ENCODE assay signal across 8 cellular contexts in genomic region chr5:138465288-138466057, GRCh38. TPM values are rescaled to one million over a fixed set of nuclear protein-coding genes. Genes with fewer than 3 reads are reported as not detected.
DNase-seq lines count a peak whose midpoint lies in the region; ATAC-seq and TF ChIP-seq lines count a peak whose summit lies in the region.

Gene EGR1, plus strand, starts transcription at chr5:138465479. Its CDS starts 283 bp downstream, at chr5:138465762.

- intact Hi-C loops in IMR-90 (cut with micrococcal nuclease): no loop called here
- intact Hi-C loops in PC-3 (cut with micrococcal nuclease): loop anchor here (1.0 kb wide), 1 partner anchor 27 kb away; no protein-coding TSS in a partner anchor

- peak within 1 kb of the TSS; percentile 48; the same call in 1 of the 3 replicates for H2BK15ac ChIP-seq in IMR-90 (ENCODE audit: low read depth, low read length)

- H3K9me1 ChIP-seq in IMR-90 (ENCODE audit: insufficient read depth, low read length): peaks cover 23% of the 10 kb centered on the region

- POLR2A ChIA-PET in IMR-90 (lab: Charles Lee; ENCODE audit: unreplicated experiment): interaction anchor here (0.5 to 1.4 kb wide), 8 partner anchors 12 to 828 kb away, joined by 3 to 7 read pairs (median 6); partner anchors contain the start of genes ETF1, KIF20A and MATR3
- POLR2A ChIA-PET in PC-3 (lab: Charles Lee; ENCODE audit: unreplicated experiment): interaction anchor here (0.8 kb wide), 1 partner anchor 25 kb away, joined by 5 read pairs; no protein-coding TSS in a partner anchor

- H3K9me3 ChIP-seq in IMR-90 (ENCODE audit: control insufficient read depth, insufficient read depth, low read length) (no peaks in the 10 kb centered on the region), PC-3 (ENCODE audit: low read length) (no peaks in the 10 kb centered on the region), mucosa of stomach (ENCODE audit: control insufficient read depth, low read length) (no peaks in the 10 kb centered on the region)

- peak; percentile 42 for DNase-seq in DMS153 treated with DMSO at 0.1 percent for 48 hours (lab: John Stamatoyannopoulos, UW; ENCODE audit: unreplicated experiment)
- peak; percentile 94 for DNase-seq in IMR-90
- peak; percentile 70 for DNase-seq in PC-3
- peak; percentile 79 for DNase-seq in activated T-cell treated with anti-CD3 and anti-CD28 coated beads, Interleukin-2, amount 50 U/mL, for 1 hour
- DNase-seq in erythroblast (lab: John Stamatoyannopoulos, UW): peak; percentile 95 to 97
- peak; percentile 97 for DNase-seq in stimulated activated CD8-positive, alpha-beta memory T cell treated with anti-CD3 and anti-CD28 coated beads, Interleukin-4, amount 100 ng/mL, for 48 hours

- no peak within 1 kb of the TSS for H2BK20ac ChIP-seq in IMR-90 (ENCODE audit: low read depth, low read length)

- ATAC-seq in GM21576 (IDR thresholded peaks at IDR 0.05; ENCODE audit: unreplicated experiment): peak; percentile 57
- peak; percentile 56 for ATAC-seq in IMR-90 (ENCODE audit: low read depth)
- ATAC-seq in PC-3: peak; percentile 62

- peak within 1 kb of the TSS; percentile 78 for H2BK5ac ChIP-seq in IMR-90 (ENCODE audit: low read depth, low read length, poor library complexity, severe bottlenecking)

- TF ChIP-seq RAD21 in IMR-90 (IDR thresholded peaks at IDR 0.05; ENCODE audit: low read length): no peak

- H3K4me1 ChIP-seq in IMR-90 (ENCODE audit: control insufficient read depth, insufficient read depth, low read length) (peaks cover 12% of the 10 kb centered on the region; the same call in 1 of the 2 replicates), PC-3 (ENCODE audit: insufficient read depth, low read length) (peaks cover 5% of the 10 kb centered on the region), mucosa of stomach (ENCODE audit: control insufficient read depth, insufficient read depth, low read length) (peaks cover 29% of the 10 kb centered on the region)

- TF ChIP-seq POLR2A in IMR-90 (IDR thresholded peaks at IDR 0.05; ENCODE audit: low read depth, low read length): no peak
- peak; percentile 77 for TF ChIP-seq POLR2A in erythroblast (IDR thresholded peaks at IDR 0.05; ENCODE audit: low read length)

- H3K18ac ChIP-seq in IMR-90 (ENCODE audit: low read depth, low read length): peak within 1 kb of the TSS; percentile 12; the same call in 1 of the 2 replicates

- peak within 1 kb of the TSS; percentile 89 for H3K4ac ChIP-seq in IMR-90 (ENCODE audit: low read depth, low read length)

- H3K4me3 ChIP-seq in IMR-90 (ENCODE audit: insufficient read depth, low read depth, low read length) (peak within 1 kb of the TSS; percentile 66), PC-3 (ENCODE audit: low read length) (peak within 1 kb of the TSS; percentile 71), mucosa of stomach (ENCODE audit: low read length) (peak within 1 kb of the TSS; percentile 89)

- H2AFZ ChIP-seq in IMR-90 (replicated peaks; ENCODE audit: low read length, poor library complexity): peak within 1 kb of the TSS; percentile 100
- peak within 1 kb of the TSS; percentile 90 for H2AFZ ChIP-seq in PC-3 (ENCODE audit: low read length)

- H3K27ac ChIP-seq in IMR-90 (ENCODE audit: insufficient read depth, low read length) (peak within 1 kb of the TSS; percentile 88), PC-3 (ENCODE audit: low read length) (peak within 1 kb of the TSS; percentile 68)

- H3F3A ChIP-seq in PC-3 (ENCODE audit: low read length, unreplicated experiment): no peaks in the 10 kb centered on the region

- H3K4me2 ChIP-seq in IMR-90 (ENCODE audit: low read depth, low read length): peak within 1 kb of the TSS; percentile 79
- peak within 1 kb of the TSS; percentile 98 for H3K4me2 ChIP-seq in PC-3 (ENCODE audit: low read length)

- H3K79me1 ChIP-seq in IMR-90 (ENCODE audit: low read depth in 1 of 2, low read length in 2 of 2): peaks cover 13 to 38% of the 10 kb centered on the region in 2 experiments

- peak within 1 kb of the TSS; percentile 59 to 94 for H4K8ac ChIP-seq in IMR-90 (ENCODE audit: low read depth in 2 of 2, low read length in 2 of 2)

- WGBS in IMR-90 (ENCODE audit: extremely low coverage in 2 of 2, insufficient read length in 1 of 2), 2 experiments: 0% methylated on average over 51 of the region's 76 CpGs; no CpG with 5 or more reads in 1 of the 2 experiments

- peak within 1 kb of the TSS; percentile 75 for H4K91ac ChIP-seq in IMR-90 (ENCODE audit: insufficient read depth, low read depth, low read length)

- H3K36me3 ChIP-seq in IMR-90 (ENCODE audit: control insufficient read depth, insufficient read depth, low read length) (peaks cover 18% of the 10 kb centered on the region), PC-3 (ENCODE audit: low read depth, low read length) (no peaks in the 10 kb centered on the region), mucosa of stomach (ENCODE audit: control insufficient read depth, insufficient read depth, low read length) (no peaks in the 10 kb centered on the region)

- dilution Hi-C loops in IMR-90 (cut with HindIII; ENCODE audit: low sequenced_read_pairs, unreplicated experiment): no loop called here

- H4K5ac ChIP-seq in IMR-90 (ENCODE audit: low read depth, low read length): peak within 1 kb of the TSS; percentile 4; the same call in 1 of the 2 replicates

- no peak for TF ChIP-seq CTCF in IMR-90 (conservative IDR thresholded peaks at IDR 0.05; ENCODE audit: low read depth, low read length)
- no peak for TF ChIP-seq CTCF in PC-3 (conservative IDR thresholded peaks at IDR 0.05; ENCODE audit: low read depth, low read length)

- H2AK5ac ChIP-seq in IMR-90 (ENCODE audit: low read depth, low read length): peak within 1 kb of the TSS; percentile 86

- peak within 1 kb of the TSS; percentile 65 for H3K9ac ChIP-seq in IMR-90 (ENCODE audit: low read depth, low read length)
- peak within 1 kb of the TSS; percentile 81 for H3K9ac ChIP-seq in PC-3 (ENCODE audit: low read length)
- peak within 1 kb of the TSS; percentile 94 for H3K9ac ChIP-seq in mucosa of stomach (ENCODE audit: low read length)

- in situ Hi-C loops in IMR-90 (cut with MboI; ENCODE audit: low sequenced_read_pairs): no loop called here

- H3K27me3 ChIP-seq in IMR-90 (ENCODE audit: control insufficient read depth, insufficient read depth, low read length): no peaks in the 10 kb centered on the region
- peaks cover 16% of the 10 kb centered on the region for H3K27me3 ChIP-seq in PC-3 (ENCODE audit: low read length)
- H3K27me3 ChIP-seq in mucosa of stomach (ENCODE audit: control insufficient read depth, insufficient read depth, low read length): no peaks in the 10 kb centered on the region

- BruUV-seq in IMR-90 (replicated peaks; lab: Mats Ljungman, UMichigan): no TSS peak
- no TSS peak for BruUV-seq in PC-3 (replicated peaks; lab: Mats Ljungman, UMichigan)

- peak within 1 kb of the TSS; percentile 98 for H2AK9ac ChIP-seq in IMR-90 (replicated peaks; ENCODE audit: low read depth, low read length, poor library complexity)

- peaks cover 50% of the 10 kb centered on the region for H4K20me1 ChIP-seq in IMR-90 (ENCODE audit: insufficient read depth, low read length)
- no peaks in the 10 kb centered on the region for H4K20me1 ChIP-seq in PC-3 (ENCODE audit: low read length)

- H3K79me2 ChIP-seq in PC-3 (ENCODE audit: low read length): no peaks in the 10 kb centered on the region

- peak within 1 kb of the TSS; percentile 88 for H3K56ac ChIP-seq in IMR-90 (ENCODE audit: extremely low read depth, insufficient read depth, low read length)

- H3K14ac ChIP-seq in IMR-90 (replicated peaks; ENCODE audit: low read depth, low read length): peak within 1 kb of the TSS; percentile 71

- CTCF ChIA-PET in IMR-90 (lab: Yijun Ruan, JAX): interaction anchor here (0.5 to 2.2 kb wide), 5 partner anchors 10 to 83 kb away, joined by 3 to 10 read pairs (median 5); no protein-coding TSS in a partner anchor
- CTCF ChIA-PET in PC-3 (lab: Charles Lee): interaction anchor here (1.1 to 1.2 kb wide), 2 partner anchors 38 to 39 kb away, joined by 4 to 6 read pairs; no protein-coding TSS in a partner anchor

- H3K9me2 ChIP-seq in PC-3 (replicated peaks; ENCODE audit: low read length): no peaks in the 10 kb centered on the region

- peak within 1 kb of the TSS; percentile 52; the same call in 1 of the 2 replicates for H2BK120ac ChIP-seq in IMR-90 (ENCODE audit: low read depth, low read length)

- peak within 1 kb of the TSS; percentile 74; the same call in 1 of the 2 replicates for H3K23ac ChIP-seq in IMR-90 (ENCODE audit: low read depth, low read length)

TF ChIP-seq in IMR-90, 13 proteins besides CTCF, POLR2A, EP300 and RAD21 (continues in another document):
- TF ChIP-seq BHLHE40 (IDR thresholded peaks at IDR 0.05; ENCODE audit: low read depth, low read length) (peak; percentile 80), NFE2L2 (IDR thresholded peaks at IDR 0.05; ENCODE audit: low read depth, low read length) (no peak; the same call in 1 of the 2 replicates), CHD1 (IDR thresholded peaks at IDR 0.05; ENCODE audit: low read depth, low read length) (no peak), FOS (IDR thresholded peaks at IDR 0.05; ENCODE audit: low read depth, low read length) (0 out of 2 replicates have a peak, but pooled peaks have one; percentile 2), MAZ (IDR thresholded peaks at IDR 0.05; ENCODE audit: borderline replicate concordance, low read depth, low read length) (no peak), USF2 (IDR thresholded peaks at IDR 0.05; ENCODE audit: low read depth, low read length) (peak; percentile 81), RCOR1 (IDR thresholded peaks at IDR 0.05; ENCODE audit: insufficient replicate concordance, low read length) (no peak), CEBPB (IDR thresholded peaks at IDR 0.05; ENCODE audit: low read depth, low read length) (no peak)

RNA-seq across cellular contexts. Expression of gene EGR1, which starts in this region (rescaled TPM):
- total RNA-seq in IMR-90 (2012; rRNA removed) (2.9 and 5.8 TPM in 2 replicates), PC-3 (2014; rRNA removed) (1.5 and 1.9 TPM in 2 replicates)
- 104 and 180 TPM in 2 replicates for polyA plus RNA-seq in IMR-90 (2012; rRNA removed)
- polyA plus RNA-seq in IMR-90 (2012; cell fraction: cytosol; rRNA removed): 91.6 and 286 TPM in 2 replicates
- polyA plus RNA-seq in IMR-90 (2012; cell fraction: nucleus; rRNA removed; ENCODE audit: low replicate concordance): 363 and 477 TPM in 2 replicates

Comparison
In these comparisons a context has a peak if more than half of its experiments do, and no peak if none do; other contexts are left out.
1. Peak in every context shown above with its lines: DNase-seq, ATAC-seq, H3K4me3 ChIP-seq and H3K27ac ChIP-seq.
2. DNase-seq: peak in every context shown above with its lines; median percentile 97 in stimulated activated CD8-positive, alpha-beta memory T cell treated with anti-CD3 and anti-CD28 coated beads, Interleukin-4, amount 100 ng/mL, for 48 hours; 96 in erythroblast; 94 in IMR-90; 79 in activated T-cell treated with anti-CD3 and anti-CD28 coated beads, Interleukin-2, amount 50 U/mL, for 1 hour; 70 in PC-3; 42 in DMS153 treated with DMSO at 0.1 percent for 48 hours.